ENCODE assay signal across 18 cellular contexts in the genomic region with DNA sequence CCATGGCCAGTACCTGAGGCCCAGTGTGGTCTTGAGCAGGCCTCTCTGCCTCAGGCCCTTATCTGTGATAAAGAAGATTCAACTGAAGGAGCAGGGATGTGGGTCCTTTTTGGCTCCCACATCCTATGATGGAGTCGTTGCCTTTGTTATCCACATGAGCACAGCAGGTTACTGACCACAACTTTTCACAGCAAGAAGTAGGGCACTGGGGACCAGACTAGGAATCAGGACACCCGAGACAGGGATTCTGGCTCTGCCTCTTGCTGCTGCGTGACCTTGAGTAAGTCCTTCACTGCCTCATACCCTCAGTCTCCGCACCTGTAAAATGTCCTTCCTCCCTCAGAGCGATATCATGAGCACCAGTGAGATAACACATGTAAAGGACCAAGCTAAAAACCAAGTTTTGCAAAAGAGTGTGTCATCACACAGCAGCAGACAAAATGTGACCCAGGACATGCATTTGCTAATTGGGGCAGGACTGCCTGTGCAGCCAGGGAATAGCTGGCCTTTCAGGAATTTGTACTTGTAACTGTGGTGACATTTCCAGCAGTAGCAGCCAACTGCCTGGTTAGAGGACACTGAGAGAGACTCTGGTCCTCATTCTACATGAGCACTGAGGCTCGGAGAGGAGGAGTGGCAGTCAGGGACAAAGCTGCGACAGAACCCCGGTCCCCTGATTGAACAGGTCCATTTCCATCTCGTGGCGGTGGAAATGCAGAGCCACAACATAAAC. TPM values are rescaled to one million over a fixed set of nuclear protein-coding genes. Genes with fewer than 3 reads are reported as not detected.
DNase-seq lines count a peak whose midpoint lies in the region; ATAC-seq, FAIRE-seq and TF ChIP-seq lines count a peak whose summit lies in the region.
"Had no signal": no experiment of that assay in that cellular context is flagged by ENCODE, and none has a peak within 500 bp of the region (broad histone marks: within the 10 kb centered on the region; RNA-seq: fewer than 3 reads in every experiment).

No MANE protein-coding gene starts in this region.

- H3K9ac ChIP-seq in IMR-90 (ENCODE audit: low read depth, low read length), result no peak overlapping the region
- no peak overlapping the region for H3K9ac ChIP-seq in MM.1S (ENCODE audit: low read length)

- H3K4me1 Mint-ChIP-seq in brain, result peaks cover 22% of the 10 kb centered on the region

- BruUV-seq in IMR-90 (replicated peaks; lab: Mats Ljungman, UMichigan), result no TSS peak

- peak overlapping the region in 3 of 5 experiments; percentile 14 to 35 (median 26) for H3K27ac Mint-ChIP-seq in brain

- intact Hi-C loops in IMR-90 (cut with micrococcal nuclease) (no loop called here), left ventricle myocardium superior (cut with micrococcal nuclease) (no loop called here), sigmoid colon (cut with DNase I) (no loop called here)

- 50% methylated on average over 3 of the region's 10 CpGs; no CpG with 5 or more reads in 1 of the 2 experiments for WGBS in IMR-90 (ENCODE audit: extremely low coverage in 2 of 2, insufficient read length in 1 of 2), 2 experiments
- 84 to 88% methylated on average over 10 of the region's 10 CpGs for WGBS in sigmoid colon, 2 donors

- POLR2A ChIA-PET in IMR-90 (lab: Charles Lee; ENCODE audit: unreplicated experiment), result no interaction called here

- no peaks in the 10 kb centered on the region for H3K36me3 Mint-ChIP-seq in brain
- H3K36me3 Mint-ChIP-seq: CD4-positive, CD25-positive, alpha-beta regulatory T cell had no signal

- TF ChIP-seq EP300 in sigmoid colon (IDR thresholded peaks at IDR 0.05), result no peak

- H3K14ac ChIP-seq in IMR-90 (replicated peaks; ENCODE audit: low read depth, low read length), result no peak overlapping the region

- H2BK20ac ChIP-seq in IMR-90 (ENCODE audit: low read depth, low read length), result no peak overlapping the region

- CTCF ChIA-PET in IMR-90 (lab: Yijun Ruan, JAX), result no interaction called here

- no peaks in the 10 kb centered on the region for H3K9me1 ChIP-seq in IMR-90 (ENCODE audit: insufficient read depth, low read length)

- FAIRE-seq in GM19239 (lab: Jason Lieb, UNC), result no peak
- FAIRE-seq: GM12892, H54 had no signal

- H4K5ac ChIP-seq in IMR-90 (ENCODE audit: low read depth, low read length), result no peak overlapping the region

- H3K4me3 ChIP-seq in IMR-90 (ENCODE audit: insufficient read depth, low read depth, low read length) (no peak overlapping the region), sigmoid colon (no peak overlapping the region), MM.1S (ENCODE audit: low read length) (no peak overlapping the region)

- H3F3A ChIP-seq in MM.1S (ENCODE audit: insufficient read depth, low read length), result no peaks in the 10 kb centered on the region

- H3K27ac ChIP-seq in IMR-90 (ENCODE audit: insufficient read depth, low read length) (no peak overlapping the region), sigmoid colon (no peak overlapping the region), MM.1S (ENCODE audit: low read length) (no peak overlapping the region)

- H3K9me2 ChIP-seq in MM.1S (replicated peaks; ENCODE audit: insufficient read depth, low read length), result no peaks in the 10 kb centered on the region

- H3K9me3 ChIP-seq in IMR-90 (ENCODE audit: control insufficient read depth, insufficient read depth, low read length) (no peaks in the 10 kb centered on the region), sigmoid colon (no peaks in the 10 kb centered on the region), MM.1S (replicated peaks; ENCODE audit: insufficient read depth, low read length) (no peaks in the 10 kb centered on the region)

- no peak overlapping the region for H3K18ac ChIP-seq in IMR-90 (ENCODE audit: low read depth, low read length)

- TF ChIP-seq CTCF in IMR-90 (conservative IDR thresholded peaks at IDR 0.05; ENCODE audit: low read depth, low read length) (no peak), brain (conservative IDR thresholded peaks at IDR 0.05) (no peak), sigmoid colon (IDR thresholded peaks at IDR 0.05) (no peak), MM.1S (IDR thresholded peaks at IDR 0.05; ENCODE audit: low read length) (no peak)

- H2AFZ ChIP-seq in IMR-90 (replicated peaks; ENCODE audit: low read length, poor library complexity), result peak overlapping the region; percentile 17
- no peak overlapping the region for H2AFZ ChIP-seq in MM.1S (ENCODE audit: low read length)

- no peak overlapping the region for H2AK9ac ChIP-seq in IMR-90 (replicated peaks; ENCODE audit: low read depth, low read length, poor library complexity)

- no peaks in the 10 kb centered on the region for H3K27me3 Mint-ChIP-seq in brain

- H3K79me2 ChIP-seq in MM.1S (ENCODE audit: low read length), result no peaks in the 10 kb centered on the region

- H4K91ac ChIP-seq in IMR-90 (ENCODE audit: insufficient read depth, low read depth, low read length), result no peak overlapping the region

- H3K4me2 ChIP-seq in IMR-90 (ENCODE audit: low read depth, low read length), result no peak overlapping the region
- H3K4me2 ChIP-seq in MM.1S (ENCODE audit: low read depth, low read length), result no peak overlapping the region

- H3K79me1 ChIP-seq in IMR-90 (ENCODE audit: low read depth in 1 of 2, low read length in 2 of 2), result no peaks in the 10 kb centered on the region

- no peak overlapping the region for H2AK5ac ChIP-seq in IMR-90 (ENCODE audit: low read depth, low read length)

- no peak overlapping the region for H2BK15ac ChIP-seq in IMR-90 (ENCODE audit: low read depth, low read length)

- ATAC-seq in IMR-90 (ENCODE audit: low read depth) (no peak), left ventricle myocardium superior (peak; percentile 92)

- no peak overlapping the region for H3K23ac ChIP-seq in IMR-90 (ENCODE audit: low read depth, low read length)

- H4K20me1 ChIP-seq in IMR-90 (ENCODE audit: insufficient read depth, low read length) (no peaks in the 10 kb centered on the region), MM.1S (ENCODE audit: insufficient read depth, low read length) (no peaks in the 10 kb centered on the region)

- no peak for TF ChIP-seq RAD21 in IMR-90 (IDR thresholded peaks at IDR 0.05; ENCODE audit: low read length)

- no peak overlapping the region for H3K4me3 Mint-ChIP-seq in brain
- H3K4me3 Mint-ChIP-seq: CD4-positive, CD25-positive, alpha-beta regulatory T cell had no signal

- no peak overlapping the region for H4K8ac ChIP-seq in IMR-90 (ENCODE audit: low read depth in 2 of 2, low read length in 2 of 2)

- H3K36me3 ChIP-seq in IMR-90 (ENCODE audit: control insufficient read depth, insufficient read depth, low read length) (no peaks in the 10 kb centered on the region), sigmoid colon (no peaks in the 10 kb centered on the region), MM.1S (replicated peaks; ENCODE audit: insufficient read depth, low read length) (no peaks in the 10 kb centered on the region)

- dilution Hi-C loops in IMR-90 (cut with HindIII; ENCODE audit: low sequenced_read_pairs, unreplicated experiment), result no loop called here

- H2BK5ac ChIP-seq in IMR-90 (ENCODE audit: low read depth, low read length, poor library complexity, severe bottlenecking), result no peak overlapping the region

- no peak overlapping the region for H3K56ac ChIP-seq in IMR-90 (ENCODE audit: extremely low read depth, insufficient read depth, low read length)

- H3K9me3 Mint-ChIP-seq in brain, result peaks cover 0 to 2% (median 0%) of the 10 kb centered on the region in 5 experiments

- H3K27me3 ChIP-seq in IMR-90 (ENCODE audit: control insufficient read depth, insufficient read depth, low read length) (peaks cover 7% of the 10 kb centered on the region; the same call in 1 of the 2 replicates), sigmoid colon (no peaks in the 10 kb centered on the region), MM.1S (replicated peaks; ENCODE audit: insufficient read depth, low read length) (no peaks in the 10 kb centered on the region)

- in situ Hi-C loops in IMR-90 (cut with MboI; ENCODE audit: low sequenced_read_pairs), result no loop called here

- H3K4me1 ChIP-seq in IMR-90 (ENCODE audit: control insufficient read depth, insufficient read depth, low read length) (no peaks in the 10 kb centered on the region), sigmoid colon (no peaks in the 10 kb centered on the region), MM.1S (ENCODE audit: low read length) (no peaks in the 10 kb centered on the region)

- TF ChIP-seq POLR2A in IMR-90 (IDR thresholded peaks at IDR 0.05; ENCODE audit: low read depth, low read length) (no peak), sigmoid colon (IDR thresholded peaks at IDR 0.05) (no peak)

- no peak overlapping the region for H2BK120ac ChIP-seq in IMR-90 (ENCODE audit: low read depth, low read length)

- no peak overlapping the region for H3K4ac ChIP-seq in IMR-90 (ENCODE audit: low read depth, low read length)

- DNase-seq in IMR-90 (no peak), left ventricle myocardium superior (peak; percentile 37), sigmoid colon (peak; percentile 28), MM.1S (no peak), GM19239 (ENCODE audit: insufficient read length, low spot score) (no peak)
- no peak for DNase-seq in stimulated activated CD4-positive, alpha-beta T cell treated with anti-CD3 and anti-CD28 coated beads, Interleukin-4, amount 100 ng/mL, for 24 hours
- DNase-seq: ACHN; CD4-positive, CD25-positive, alpha-beta regulatory T cell; Kasumi-1; NCI-H2081; NCI-H526 treated with DMSO at 0.1 percent for 48 hours; RPMI8226 had no signal

RNA-seq across cellular contexts. Expression of gene SMIM35, which starts 13.2 kb away (rescaled TPM):
- not detected in 2 replicates for total RNA-seq in IMR-90 (2012; rRNA removed)
- not detected in 2 replicates for polyA plus RNA-seq in IMR-90 (2012; rRNA removed)
- polyA plus RNA-seq in IMR-90 (2012; cell fraction: cytosol; rRNA removed), result not detected in 2 replicates
- not detected in 2 replicates for polyA plus RNA-seq in IMR-90 (2012; cell fraction: nucleus; rRNA removed; ENCODE audit: low replicate concordance)
- polyA plus RNA-seq in brain (ENCODE audit: insufficient read depth, low read depth, low replicate concordance), result 1.1 TPM
- total RNA-seq in left ventricle myocardium superior, result not detected
- total RNA-seq in sigmoid colon, result not detected
- polyA plus RNA-seq in sigmoid colon, result under 1 TPM in 1 of 3 donors, not detected in 2; 0.28 TPM
- total RNA-seq: G401, SK-MEL-5 had no signal

RNA-seq across cellular contexts. Expression of gene TMPRSS4, which starts 23.1 kb away (rescaled TPM):
- total RNA-seq in IMR-90 (2012; rRNA removed) (not detected in 2 replicates), left ventricle myocardium superior (not detected), sigmoid colon (1 to 10 TPM in 1 of 4 donors, not detected in 3; 1.4 TPM)
- polyA plus RNA-seq in IMR-90 (2012; rRNA removed) (not detected in 2 replicates), brain (ENCODE audit: insufficient read depth, low read depth, low replicate concordance) (0.51 TPM), sigmoid colon (100 to 1,000 TPM in 2 of 3 donors, 10 to 100 TPM in 1; 68.5 to 134 (median 101) TPM)
- polyA plus RNA-seq in IMR-90 (2012; cell fraction: cytosol; rRNA removed), result not detected in 2 replicates
- polyA plus RNA-seq in IMR-90 (2012; cell fraction: nucleus; rRNA removed; ENCODE audit: low replicate concordance), result not detected in 2 replicates
- total RNA-seq: CD4-positive, CD25-positive, alpha-beta regulatory T cell; G401; SK-MEL-5 had no signal
- polyA plus RNA-seq: CD4-positive, CD25-positive, alpha-beta regulatory T cell had no signal

RNA-seq across cellular contexts. Expression of gene SCN4B, which starts 52.6 kb away (rescaled TPM):
- total RNA-seq in IMR-90 (2012; rRNA removed) (under 0.01 and 0.18 TPM in 2 replicates), left ventricle myocardium superior (11.0 TPM), sigmoid colon (1 to 10 TPM; 1.3 to 2.2 (median 1.5) TPM)
- polyA plus RNA-seq in IMR-90 (2012; rRNA removed) (0.33 and 0.44 TPM in 2 replicates), brain (ENCODE audit: insufficient read depth, low read depth, low replicate concordance) (9.7 TPM), sigmoid colon (1 to 10 TPM in 2 of 3 donors, under 1 TPM in 1; 0.92 to 1.3 (median 1.2) TPM)
- polyA plus RNA-seq in IMR-90 (2012; cell fraction: cytosol; rRNA removed), result 0.12 and 0.30 TPM in 2 replicates
- 0.59 and 0.63 TPM in 2 replicates for polyA plus RNA-seq in IMR-90 (2012; cell fraction: nucleus; rRNA removed; ENCODE audit: low replicate concordance)
- total RNA-seq: CD4-positive, CD25-positive, alpha-beta regulatory T cell; G401; OCI-LY7; SK-MEL-5 had no signal
- polyA plus RNA-seq: CD4-positive, CD25-positive, alpha-beta regulatory T cell had no signal

Comparison
In these comparisons a context has a peak if more than half of its experiments do, and no peak if none do; other contexts are left out.
1. DNase-seq: peak in left ventricle myocardium superior (single experiment) and sigmoid colon (single experiment); none in IMR-90 (single experiment), stimulated activated CD4-positive, alpha-beta T cell treated with anti-CD3 and anti-CD28 coated beads, Interleukin-4, amount 100 ng/mL, for 24 hours (single experiment), MM.1S (single experiment) and GM19239 (single experiment).